Comparison of ENCODE assay signal across 15 cellular contexts in the genomic region with DNA sequence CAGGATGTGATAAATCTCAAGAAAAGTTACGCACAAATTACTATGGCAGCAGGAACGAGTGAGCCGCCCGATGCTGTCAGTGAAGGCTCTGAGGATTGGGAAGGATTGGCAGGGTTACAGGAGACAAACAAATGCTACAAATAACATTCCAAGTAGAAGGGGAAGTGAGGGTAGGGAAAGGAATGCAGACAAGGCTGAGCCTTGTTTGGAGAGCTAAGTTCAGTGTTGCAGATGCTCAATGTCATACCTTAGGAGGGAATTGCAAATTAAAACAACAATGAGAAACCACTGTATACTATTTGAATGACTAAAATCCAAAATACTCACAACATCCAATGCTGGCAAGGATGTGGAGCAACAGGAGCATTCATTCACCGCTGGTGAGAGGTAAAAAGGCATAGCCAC. TPM values are rescaled to one million over a fixed set of nuclear protein-coding genes. Genes with fewer than 3 reads are reported as not detected.
DNase-seq lines count a peak whose midpoint lies in the region; ATAC-seq and TF ChIP-seq lines count a peak whose summit lies in the region.
"Had no signal": no experiment of that assay in that cellular context is flagged by ENCODE, and none has a peak within 500 bp of the region (broad histone marks: within the 10 kb centered on the region; RNA-seq: fewer than 3 reads in every experiment).

No MANE protein-coding gene starts in this region.

- no peak overlapping the region for H3K23ac ChIP-seq in IMR-90 (ENCODE audit: low read depth, low read length)

- peak; percentile 85 for ATAC-seq in IMR-90 (ENCODE audit: low read depth)
- ATAC-seq: GM12878 had no signal

- H3K27ac Mint-ChIP-seq in dendritic cell treated with granulocyte-macrophage colony-stimulating factor and Interleukin-4, amounts not matched to agents 40 ng/mL and 50 ng/mL, for 4 days = peak overlapping the region; percentile 55
- H3K27ac Mint-ChIP-seq: activated B cell treated with CpG ODN at 0.5 μM for 24 hours; CD4-positive, CD25-positive, alpha-beta regulatory T cell had no signal

- BruUV-seq in IMR-90 (replicated peaks; lab: Mats Ljungman, UMichigan) = no TSS peak

- H3K14ac ChIP-seq in IMR-90 (replicated peaks; ENCODE audit: low read depth, low read length) = no peak overlapping the region

- dilution Hi-C loops in IMR-90 (cut with HindIII; ENCODE audit: low sequenced_read_pairs, unreplicated experiment) = no loop called here

- no peak overlapping the region for H2AK5ac ChIP-seq in IMR-90 (ENCODE audit: low read depth, low read length)

- no peaks in the 10 kb centered on the region for H3K27me3 ChIP-seq in IMR-90 (ENCODE audit: control insufficient read depth, insufficient read depth, low read length)
- peaks cover 8% of the 10 kb centered on the region; the same call in 1 of the 2 replicates for H3K27me3 ChIP-seq in BE2C
- H3K27me3 ChIP-seq: tibial nerve had no signal

- H3K9me1 ChIP-seq in IMR-90 (ENCODE audit: insufficient read depth, low read length) = 0 out of 2 replicates have a peak, but pooled peaks cover 7% of the 10 kb centered on the region

- H4K91ac ChIP-seq in IMR-90 (ENCODE audit: insufficient read depth, low read depth, low read length) = no peak overlapping the region; the same call in 1 of the 2 replicates

- H3K36me3 ChIP-seq in IMR-90 (ENCODE audit: control insufficient read depth, insufficient read depth, low read length) (no peaks in the 10 kb centered on the region), BE2C (no peaks in the 10 kb centered on the region)
- H3K36me3 ChIP-seq: prostate gland, tibial nerve had no signal

- peak overlapping the region; percentile 78; the same call in 1 of the 2 replicates for H2BK20ac ChIP-seq in IMR-90 (ENCODE audit: low read depth, low read length)

- POLR2A ChIA-PET in IMR-90 (lab: Charles Lee; ENCODE audit: unreplicated experiment) = interaction anchor here (0.6 to 1.1 kb wide), 2 partner anchors 156 to 158 kb away, joined by 3 to 6 read pairs; no protein-coding TSS in a partner anchor

- H4K20me1 ChIP-seq in IMR-90 (ENCODE audit: insufficient read depth, low read length) = no peaks in the 10 kb centered on the region

- H2BK120ac ChIP-seq in IMR-90 (ENCODE audit: low read depth, low read length) = peak overlapping the region; percentile 94

- no peaks in the 10 kb centered on the region for H3K79me1 ChIP-seq in IMR-90 (ENCODE audit: low read depth in 1 of 2, low read length in 2 of 2)

- 40% methylated on average over 1 of the region's 5 CpGs; no CpG with 5 or more reads in 1 of the 2 experiments for WGBS in IMR-90 (ENCODE audit: extremely low coverage in 2 of 2, insufficient read length in 1 of 2), 2 experiments

- no peak for TF ChIP-seq RAD21 in IMR-90 (IDR thresholded peaks at IDR 0.05; ENCODE audit: low read length)

- H3K56ac ChIP-seq in IMR-90 (ENCODE audit: extremely low read depth, insufficient read depth, low read length) = no peak overlapping the region

- no peaks in the 10 kb centered on the region for H3K9me3 Mint-ChIP-seq in dendritic cell treated with granulocyte-macrophage colony-stimulating factor and Interleukin-4, amounts not matched to agents 40 ng/mL and 50 ng/mL, for 4 days
- H3K9me3 Mint-ChIP-seq: activated B cell treated with CpG ODN at 0.5 μM for 24 hours had no signal

- no peak overlapping the region for H3K4me2 ChIP-seq in IMR-90 (ENCODE audit: low read depth, low read length)

- peak overlapping the region; percentile 54 for H3K27ac ChIP-seq in IMR-90 (ENCODE audit: insufficient read depth, low read length)
- H3K27ac ChIP-seq: prostate gland, tibial nerve had no signal

- no peak overlapping the region for H3K4ac ChIP-seq in IMR-90 (ENCODE audit: low read depth, low read length)

- H2AK9ac ChIP-seq in IMR-90 (replicated peaks; ENCODE audit: low read depth, low read length, poor library complexity) = no peak overlapping the region

- H3K9me3 ChIP-seq in IMR-90 (ENCODE audit: control insufficient read depth, insufficient read depth, low read length) (no peaks in the 10 kb centered on the region), BE2C (no peaks in the 10 kb centered on the region)
- H3K9me3 ChIP-seq: prostate gland, tibial nerve had no signal

- TF ChIP-seq CTCF in AG09319 (IDR thresholded peaks at IDR 0.05; ENCODE audit: low read depth, low read length) (no peak), IMR-90 (conservative IDR thresholded peaks at IDR 0.05; ENCODE audit: low read depth, low read length) (no peak), BE2C (IDR thresholded peaks at IDR 0.05; ENCODE audit: low read depth, low read length) (no peak)

- TF ChIP-seq POLR2A in IMR-90 (IDR thresholded peaks at IDR 0.05; ENCODE audit: low read depth, low read length) = no peak

- H3K9ac ChIP-seq in IMR-90 (ENCODE audit: low read depth, low read length) = no peak overlapping the region

- no peak overlapping the region for H2BK15ac ChIP-seq in IMR-90 (ENCODE audit: low read depth, low read length)

- H3K4me1 Mint-ChIP-seq in dendritic cell treated with granulocyte-macrophage colony-stimulating factor and Interleukin-4, amounts not matched to agents 40 ng/mL and 50 ng/mL, for 4 days (ENCODE audit: low read depth) = peaks cover 45% of the 10 kb centered on the region
- H3K4me1 Mint-ChIP-seq: activated B cell treated with CpG ODN at 0.5 μM for 24 hours; CD4-positive, CD25-positive, alpha-beta regulatory T cell had no signal

- H3K4me3 Mint-ChIP-seq in dendritic cell treated with granulocyte-macrophage colony-stimulating factor and Interleukin-4, amounts not matched to agents 40 ng/mL and 50 ng/mL, for 4 days = no peak overlapping the region
- H3K4me3 Mint-ChIP-seq: activated B cell treated with CpG ODN at 0.5 μM for 24 hours; CD4-positive, CD25-positive, alpha-beta regulatory T cell had no signal

- intact Hi-C loops in IMR-90 (cut with micrococcal nuclease) = loop anchor here (2.0 to 5.0 kb wide), 3 partner anchors 159 to 525 kb away; no protein-coding TSS in a partner anchor
- intact Hi-C loops in dendritic cell treated with granulocyte-macrophage colony-stimulating factor and Interleukin-4, amounts not matched to agents 40 ng/mL and 50 ng/mL, for 4 days (cut with micrococcal nuclease) = no loop called here

- no peak overlapping the region for H3K4me3 ChIP-seq in IMR-90 (ENCODE audit: insufficient read depth, low read depth, low read length)
- no peak overlapping the region for H3K4me3 ChIP-seq in BE2C (ENCODE audit: low read depth, low read length)
- H3K4me3 ChIP-seq: GM12878, prostate gland, tibial nerve had no signal

- CTCF ChIA-PET in IMR-90 (lab: Yijun Ruan, JAX) = interaction anchor here (0.6 to 1.5 kb wide), 3 partner anchors 17 to 108 kb away, joined by 4 to 6 read pairs (median 4); no protein-coding TSS in a partner anchor

- H3K18ac ChIP-seq in IMR-90 (ENCODE audit: low read depth, low read length) = peak overlapping the region; percentile 21; the same call in 1 of the 2 replicates

- H2AFZ ChIP-seq in IMR-90 (replicated peaks; ENCODE audit: low read length, poor library complexity) = peak overlapping the region; percentile 17

- in situ Hi-C loops in IMR-90 (cut with MboI; ENCODE audit: low sequenced_read_pairs) = no loop called here

- peak overlapping the region; percentile 71 for H2BK5ac ChIP-seq in IMR-90 (ENCODE audit: low read depth, low read length, poor library complexity, severe bottlenecking)

- H3K36me3 Mint-ChIP-seq in dendritic cell treated with granulocyte-macrophage colony-stimulating factor and Interleukin-4, amounts not matched to agents 40 ng/mL and 50 ng/mL, for 4 days (ENCODE audit: low read depth) = no peaks in the 10 kb centered on the region
- H3K36me3 Mint-ChIP-seq: CD4-positive, CD25-positive, alpha-beta regulatory T cell had no signal

- DNase-seq in AG09319 (ENCODE audit: extremely low read depth, low read depth) (peak; percentile 5), IMR-90 (peak; percentile 87), kidney tubule cell (ENCODE audit: low spot score) (peak; percentile 39), HPDE6-E6E7 (ENCODE audit: extremely low spot score) (no peak), retina (no peak), BE2C (no peak), SIG-M5 (lab: John Stamatoyannopoulos, UW) (no peak)
- DNase-seq: activated B cell treated with CpG ODN at 0.5 μM for 24 hours; CD4-positive, CD25-positive, alpha-beta regulatory T cell; kidney; NCI-H2029 had no signal

- H4K8ac ChIP-seq in IMR-90 (ENCODE audit: low read depth in 2 of 2, low read length in 2 of 2) = peak overlapping the region in 1 of 2 experiments; percentile 84; a peak in 1 of 4 replicates

- no peaks in the 10 kb centered on the region for H3K27me3 Mint-ChIP-seq in dendritic cell treated with granulocyte-macrophage colony-stimulating factor and Interleukin-4, amounts not matched to agents 40 ng/mL and 50 ng/mL, for 4 days

- H3K4me1 ChIP-seq in IMR-90 (ENCODE audit: control insufficient read depth, insufficient read depth, low read length) = no peaks in the 10 kb centered on the region; the same call in 1 of the 2 replicates
- no peaks in the 10 kb centered on the region for H3K4me1 ChIP-seq in BE2C
- H3K4me1 ChIP-seq: prostate gland, tibial nerve had no signal

- H4K5ac ChIP-seq in IMR-90 (ENCODE audit: low read depth, low read length) = no peak overlapping the region

TF ChIP-seq in IMR-90, 13 proteins besides CTCF, POLR2A, EP300 and RAD21 (continues in another document):
- TF ChIP-seq SMC3 (IDR thresholded peaks at IDR 0.05; ENCODE audit: low read depth, low read length) (no peak), CHD1 (IDR thresholded peaks at IDR 0.05; ENCODE audit: low read depth, low read length) (no peak), MXI1 (IDR thresholded peaks at IDR 0.05; ENCODE audit: borderline replicate concordance, low read depth, low read length) (no peak), FOS (IDR thresholded peaks at IDR 0.05; ENCODE audit: low read depth, low read length) (0 out of 2 replicates have a peak, but pooled peaks have one; percentile 11), NFE2L2 (IDR thresholded peaks at IDR 0.05; ENCODE audit: low read depth, low read length) (no peak)

RNA-seq across cellular contexts. Expression of gene CLEC9A, which starts 1.3 kb away (rescaled TPM):
- not detected in 2 replicates for total RNA-seq in IMR-90 (2012; rRNA removed)
- polyA plus RNA-seq in IMR-90 (2012; rRNA removed) = not detected in 2 replicates
- polyA plus RNA-seq in IMR-90 (2012; cell fraction: cytosol; rRNA removed) = not detected in 2 replicates
- polyA plus RNA-seq in IMR-90 (2012; cell fraction: nucleus; rRNA removed; ENCODE audit: low replicate concordance) = not detected in 2 replicates
- not detected for polyA plus RNA-seq in BE2C (2012; ENCODE audit: insufficient read depth, insufficient read length, low read depth)
- total RNA-seq: activated B cell treated with CpG ODN at 0.5 μM for 24 hours; CD4-positive, CD25-positive, alpha-beta regulatory T cell; GM12878 had no signal
- polyA plus RNA-seq: CD4-positive, CD25-positive, alpha-beta regulatory T cell; GM12878 had no signal

RNA-seq across cellular contexts. Expression of gene CLEC12B, which starts 21.3 kb away (rescaled TPM):
- total RNA-seq in IMR-90 (2012; rRNA removed) = not detected in 2 replicates
- 0.03 TPM in 1 of 2 replicates, not detected in the other for polyA plus RNA-seq in IMR-90 (2012; rRNA removed)
- polyA plus RNA-seq in IMR-90 (2012; cell fraction: cytosol; rRNA removed) = not detected in 2 replicates
- not detected in 2 replicates for polyA plus RNA-seq in IMR-90 (2012; cell fraction: nucleus; rRNA removed; ENCODE audit: low replicate concordance)
- polyA plus RNA-seq in BE2C (2012; ENCODE audit: insufficient read depth, insufficient read length, low read depth) = not detected
- total RNA-seq: activated B cell treated with CpG ODN at 0.5 μM for 24 hours; CD4-positive, CD25-positive, alpha-beta regulatory T cell; GM12878; kidney had no signal
- polyA plus RNA-seq: CD4-positive, CD25-positive, alpha-beta regulatory T cell; GM12878 had no signal

RNA-seq across cellular contexts. Expression of gene CLEC1B, which starts 32.9 kb away (rescaled TPM):
- not detected in 2 replicates for total RNA-seq in IMR-90 (2012; rRNA removed)
- not detected in 2 replicates for polyA plus RNA-seq in IMR-90 (2012; rRNA removed)
- polyA plus RNA-seq in IMR-90 (2012; cell fraction: cytosol; rRNA removed) = not detected in 2 replicates
- not detected in 2 replicates for polyA plus RNA-seq in IMR-90 (2012; cell fraction: nucleus; rRNA removed; ENCODE audit: low replicate concordance)
- not detected for polyA plus RNA-seq in BE2C (2012; ENCODE audit: insufficient read depth, insufficient read length, low read depth)
- total RNA-seq: activated B cell treated with CpG ODN at 0.5 μM for 24 hours, GM12878, kidney, tibial nerve had no signal
- polyA plus RNA-seq: CD4-positive, CD25-positive, alpha-beta regulatory T cell; GM12878 had no signal

Comparison
In these comparisons a context has a peak if more than half of its experiments do, and no peak if none do; other contexts are left out.
1. DNase-seq: peak in AG09319 (single experiment), IMR-90 (single experiment) and kidney tubule cell (single experiment); none in HPDE6-E6E7 (single experiment), retina (single experiment), BE2C (single experiment) and SIG-M5 (single experiment).